ENCODE assay signal across 10 cellular contexts in the genomic region with DNA sequence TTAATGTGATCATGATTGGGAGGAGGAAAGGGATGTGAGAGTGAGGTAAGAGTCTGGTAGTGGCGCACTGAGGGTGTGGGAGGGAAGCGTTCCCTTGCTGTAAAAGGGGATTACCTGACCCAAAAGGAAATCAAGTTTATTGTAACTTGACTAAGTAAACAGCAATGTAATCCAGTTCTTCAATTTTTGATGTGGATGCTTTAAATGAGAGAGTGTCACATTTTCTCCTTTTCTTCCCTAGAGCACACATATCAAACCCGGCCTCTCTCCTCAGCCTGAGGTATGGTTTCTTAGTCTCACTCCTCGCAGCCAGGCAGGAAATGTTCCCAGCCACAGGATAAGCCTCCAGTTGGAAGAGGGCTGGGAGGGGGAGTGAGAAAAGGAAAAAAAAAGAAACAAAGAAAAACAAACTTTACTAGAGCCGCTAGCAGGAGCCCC. TPM values are rescaled to one million over a fixed set of nuclear protein-coding genes. Genes with fewer than 3 reads are reported as not detected.
DNase-seq lines count a peak whose midpoint lies in the region; ATAC-seq and TF ChIP-seq lines count a peak whose summit lies in the region.
"Had no signal": no experiment of that assay in that cellular context is flagged by ENCODE, and none has a peak within 500 bp of the region (broad histone marks: within the 10 kb centered on the region; RNA-seq: fewer than 3 reads in every experiment).

No MANE protein-coding gene starts in this region.

- no peaks in the 10 kb centered on the region for H3K9me3 ChIP-seq in iPS-18a (ENCODE audit: control insufficient read depth, low read depth, low read length)
- H3K9me3 ChIP-seq in smooth muscle cell (replicated peaks; ENCODE audit: low read depth): no peaks in the 10 kb centered on the region

- peaks cover 3% of the 10 kb centered on the region for H3K27me3 Mint-ChIP-seq in activated T-helper 17 cell treated with anti-CD3 and anti-CD28 coated beads, Interleukin-2, amount 50 U/mL, for 72 hours

- ATAC-seq in activated T-helper 17 cell treated with anti-CD3 and anti-CD28 coated beads, Interleukin-2, amount 50 U/mL, for 72 hours (replicated peaks): no peak
- no peak for ATAC-seq in GM19397 (IDR thresholded peaks at IDR 0.05; ENCODE audit: unreplicated experiment)

- H3K36me3 Mint-ChIP-seq in activated T-helper 17 cell treated with anti-CD3 and anti-CD28 coated beads, Interleukin-2, amount 50 U/mL, for 72 hours (ENCODE audit: low read depth): no peaks in the 10 kb centered on the region

- H3K4me1 Mint-ChIP-seq in activated T-helper 17 cell treated with anti-CD3 and anti-CD28 coated beads, Interleukin-2, amount 50 U/mL, for 72 hours: no peaks in the 10 kb centered on the region

- no peak overlapping the region for H3K27ac Mint-ChIP-seq in activated T-helper 17 cell treated with anti-CD3 and anti-CD28 coated beads, Interleukin-2, amount 50 U/mL, for 72 hours

- H3K36me3 ChIP-seq in iPS-18a (ENCODE audit: control insufficient read depth, low read depth, low read length) (no peaks in the 10 kb centered on the region), smooth muscle cell (ENCODE audit: low read depth) (no peaks in the 10 kb centered on the region)

- H3K27ac ChIP-seq in iPS-18a (ENCODE audit: low read length) (peak overlapping the region; percentile 45), smooth muscle cell (ENCODE audit: low read depth) (peak overlapping the region; percentile 29)
- H3K27ac ChIP-seq: epithelial cell of prostate, PC-9 had no signal

- WGBS in smooth muscle cell (ENCODE audit: low lambda C conversion rate): 11% methylated on average over 5 of the region's 5 CpGs

- peaks cover 22% of the 10 kb centered on the region for H3K79me2 ChIP-seq in smooth muscle cell (ENCODE audit: low read depth)

- H3K9ac ChIP-seq in iPS-18a (ENCODE audit: low read length) (peak overlapping the region; percentile 86), smooth muscle cell (ENCODE audit: low read depth) (peak overlapping the region; percentile 61)

- peak overlapping the region; percentile 85 for H3K4me2 ChIP-seq in smooth muscle cell
- H3K4me2 ChIP-seq: PC-9 had no signal

- H3F3A ChIP-seq in smooth muscle cell (ENCODE audit: low read depth): no peaks in the 10 kb centered on the region

- peak overlapping the region; percentile 44 for H3K4me3 Mint-ChIP-seq in activated T-helper 17 cell treated with anti-CD3 and anti-CD28 coated beads, Interleukin-2, amount 50 U/mL, for 72 hours

- H3K4me1 ChIP-seq in iPS-18a (ENCODE audit: control insufficient read depth, low read depth, low read length) (peaks cover 37% of the 10 kb centered on the region), smooth muscle cell (ENCODE audit: low read depth) (peaks cover 28% of the 10 kb centered on the region)

- H3K9me3 Mint-ChIP-seq in activated T-helper 17 cell treated with anti-CD3 and anti-CD28 coated beads, Interleukin-2, amount 50 U/mL, for 72 hours: peaks cover 7% of the 10 kb centered on the region

- H3K27me3 ChIP-seq in iPS-18a (ENCODE audit: control insufficient read depth, insufficient read depth, low read length) (no peaks in the 10 kb centered on the region), smooth muscle cell (ENCODE audit: low read depth) (no peaks in the 10 kb centered on the region)

- peak overlapping the region; percentile 45 for H2AFZ ChIP-seq in smooth muscle cell (ENCODE audit: low read depth)
- H2AFZ ChIP-seq: PC-9 had no signal

- TF ChIP-seq CTCF in HFF-Myc (IDR thresholded peaks at IDR 0.05; ENCODE audit: low read depth, low read length, missing control alignments): no peak
- TF ChIP-seq CTCF in smooth muscle cell (IDR thresholded peaks at IDR 0.05; ENCODE audit: borderline replicate concordance, insufficient read depth, poor library complexity, severe bottlenecking): no peak

- H3K4me3 ChIP-seq in HFF-Myc (replicated peaks; ENCODE audit: low read depth, low read length) (peak overlapping the region; percentile 55), iPS-18a (ENCODE audit: low read length) (peak overlapping the region; percentile 80), smooth muscle cell (peak overlapping the region; percentile 84)
- H3K4me3 ChIP-seq: PC-9 had no signal

- H4K20me1 ChIP-seq in smooth muscle cell (ENCODE audit: low read depth): no peaks in the 10 kb centered on the region

- DNase-seq in HFF-Myc (ENCODE audit: extremely low read depth, low read depth) (no peak), smooth muscle cell (lab: John Stamatoyannopoulos, UW; ENCODE audit: unreplicated experiment) (no peak), epidermal melanocyte (ENCODE audit: insufficient read length, low spot score) (no peak), C1 segment of cervical spinal cord (lab: John Stamatoyannopoulos, UW) (no peak), NCI-H2171 treated with DMSO at 0.1 percent for 48 hours (lab: John Stamatoyannopoulos, UW) (no peak)
- DNase-seq: PC-9 had no signal

RNA-seq across cellular contexts. Expression of gene ARHGAP28, which starts 0.7 kb away (rescaled TPM):
- not detected for total RNA-seq in activated T-helper 17 cell treated with anti-CD3 and anti-CD28 coated beads, Interleukin-2, amount 50 U/mL, for 72 hours
- total RNA-seq in smooth muscle cell: 27.7 and 40.0 TPM in 2 replicates
- polyA plus RNA-seq in smooth muscle cell: 13.8 and 16.2 TPM in 2 replicates
- total RNA-seq: PC-9 had no signal

Comparison
In these comparisons a context has a peak if more than half of its experiments do, and no peak if none do; other contexts are left out.
1. RNA of gene ARHGAP28, which starts 0.7 kb away (total RNA-seq): 27.7 to 40.0 TPM in smooth muscle cell; not detected in activated T-helper 17 cell treated with anti-CD3 and anti-CD28 coated beads, Interleukin-2, amount 50 U/mL, for 72 hours; every median in the first group is over 10 times any median in the second.
2. Peak in every context shown above with its lines, with median percentiles within 50 percentile points of each other: H3K4me3 ChIP-seq.